1 cellular context compared by ENCODE assay signal in genomic region chr1:174075245-174075692, GRCh38.
A peak's percentile ranks its signal among the peaks of the same experiment; 100 is the strongest.
TF ChIP-seq lines count a peak whose summit lies in the region.

No MANE protein-coding gene starts in this region.

TF ChIP-seq in K562, 482 proteins besides CTCF, POLR2A, EP300 and RAD21 (continued from another document):
- TF ChIP-seq ZFP36 (IDR thresholded peaks at IDR 0.05; ENCODE audit: low read depth, low read length, partially characterized antibody) (no peak), FOXJ2 (tag; IDR thresholded peaks at IDR 0.05) (0 out of 2 replicates have a peak, but pooled peaks have one; percentile 16), AFF1 (IDR thresholded peaks at IDR 0.05; ENCODE audit: low read depth in 1 of 2, partially characterized antibody in 2 of 2) (no peak), SIN3B (IDR thresholded peaks at IDR 0.05; ENCODE audit: low read depth) (no peak), ZBTB1 (CRISPR knock-in tag; IDR thresholded peaks at IDR 0.05; ENCODE audit: borderline replicate concordance, low read depth) (no peak), LCOR (CRISPR knock-in tag; IDR thresholded peaks at IDR 0.05) (no peak), DPF2 (IDR thresholded peaks at IDR 0.05) (no peak), RCOR1 (IDR thresholded peaks at IDR 0.05; ENCODE audit: borderline replicate concordance in 1 of 2, low read depth in 2 of 2, low read length in 2 of 2) (no peak), CXXC5 (CRISPR knock-in tag; IDR thresholded peaks at IDR 0.05) (peak; percentile 34; the same call in 1 of the 2 replicates), ZNF766 (CRISPR knock-in tag; conservative IDR thresholded peaks at IDR 0.05) (0 out of 2 replicates have a peak, but pooled peaks have one; percentile 32), ZNF586 (CRISPR knock-in tag; conservative IDR thresholded peaks at IDR 0.05) (no peak), BRF1 (IDR thresholded peaks at IDR 0.05; ENCODE audit: borderline replicate concordance, extremely low read depth, insufficient read length) (no peak), GMEB1 (CRISPR knock-in tag; IDR thresholded peaks at IDR 0.05) (no peak), DMBX1 (CRISPR knock-in tag; IDR thresholded peaks at IDR 0.05; ENCODE audit: borderline replicate concordance) (peak; percentile 29; the same call in 1 of the 2 replicates), TRIM24 (IDR thresholded peaks at IDR 0.05) (peak; percentile 64 to 78; a peak in 2 of 4 replicates), MYC (IDR thresholded peaks at IDR 0.05; ENCODE audit: low read depth, low read length) (peak; percentile 81), MYC (CRISPR knock-in tag; IDR thresholded peaks at IDR 0.05; ENCODE audit: borderline replicate concordance, low read depth) (no peak), FOXK1 (CRISPR knock-in tag; IDR thresholded peaks at IDR 0.05; ENCODE audit: borderline replicate concordance) (no peak), ZFP1 (CRISPR knock-in tag; IDR thresholded peaks at IDR 0.05) (no peak), CEBPG (CRISPR knock-in tag; IDR thresholded peaks at IDR 0.05) (peak; percentile 47; the same call in 1 of the 2 replicates), CEBPG (tag; conservative IDR thresholded peaks at IDR 0.05 in 1 of 2, IDR thresholded peaks at IDR 0.05 in 1 of 2) (peak in 1 of 2 experiments; percentile 82; a peak in 2 of 4 replicates), GABPB2 (CRISPR knock-in tag; conservative IDR thresholded peaks at IDR 0.05) (no peak), PHF21A (IDR thresholded peaks at IDR 0.05; ENCODE audit: borderline replicate concordance, low read depth) (no peak), L3MBTL2 (IDR thresholded peaks at IDR 0.05) (peak; percentile 42; the same call in 1 of the 2 replicates), MTF1 (CRISPR knock-in tag; IDR thresholded peaks at IDR 0.05; ENCODE audit: borderline replicate concordance) (no peak), ZNF146 (CRISPR knock-in tag; IDR thresholded peaks at IDR 0.05; ENCODE audit: unreplicated experiment) (no peak), SMARCE1 (IDR thresholded peaks at IDR 0.05) (no peak), ZNF140 (CRISPR knock-in tag; IDR thresholded peaks at IDR 0.05) (no peak), SP1 (CRISPR knock-in tag; IDR thresholded peaks at IDR 0.05) (no peak), EP400 (IDR thresholded peaks at IDR 0.05) (peak; percentile 63; the same call in 1 of the 2 replicates), HNRNPL (IDR thresholded peaks at IDR 0.05; ENCODE audit: low read depth, low read length) (no peak), ZNF395 (CRISPR knock-in tag; IDR thresholded peaks at IDR 0.05) (peak; percentile 27; the same call in 1 of the 2 replicates), ZKSCAN1 (IDR thresholded peaks at IDR 0.05; ENCODE audit: low read depth, low read length) (no peak), ARID3A (IDR thresholded peaks at IDR 0.05; ENCODE audit: borderline replicate concordance, low read depth, low read length) (no peak)
- TF ChIP-seq, protein P1, sequence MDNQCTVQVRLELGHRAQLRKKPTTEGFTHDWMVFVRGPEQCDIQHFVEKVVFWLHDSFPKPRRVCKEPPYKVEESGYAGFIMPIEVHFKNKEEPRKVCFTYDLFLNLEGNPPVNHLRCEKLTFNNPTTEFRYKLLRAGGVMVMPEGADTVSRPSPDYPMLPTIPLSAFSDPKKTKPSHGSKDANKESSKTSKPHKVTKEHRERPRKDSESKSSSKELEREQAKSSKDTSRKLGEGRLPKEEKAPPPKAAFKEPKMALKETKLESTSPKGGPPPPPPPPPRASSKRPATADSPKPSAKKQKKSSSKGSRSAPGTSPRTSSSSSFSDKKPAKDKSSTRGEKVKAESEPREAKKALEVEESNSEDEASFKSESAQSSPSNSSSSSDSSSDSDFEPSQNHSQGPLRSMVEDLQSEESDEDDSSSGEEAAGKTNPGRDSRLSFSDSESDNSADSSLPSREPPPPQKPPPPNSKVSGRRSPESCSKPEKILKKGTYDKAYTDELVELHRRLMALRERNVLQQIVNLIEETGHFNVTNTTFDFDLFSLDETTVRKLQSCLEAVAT (IDR thresholded peaks at IDR 0.05): no peak
- TF ChIP-seq, protein P2, sequence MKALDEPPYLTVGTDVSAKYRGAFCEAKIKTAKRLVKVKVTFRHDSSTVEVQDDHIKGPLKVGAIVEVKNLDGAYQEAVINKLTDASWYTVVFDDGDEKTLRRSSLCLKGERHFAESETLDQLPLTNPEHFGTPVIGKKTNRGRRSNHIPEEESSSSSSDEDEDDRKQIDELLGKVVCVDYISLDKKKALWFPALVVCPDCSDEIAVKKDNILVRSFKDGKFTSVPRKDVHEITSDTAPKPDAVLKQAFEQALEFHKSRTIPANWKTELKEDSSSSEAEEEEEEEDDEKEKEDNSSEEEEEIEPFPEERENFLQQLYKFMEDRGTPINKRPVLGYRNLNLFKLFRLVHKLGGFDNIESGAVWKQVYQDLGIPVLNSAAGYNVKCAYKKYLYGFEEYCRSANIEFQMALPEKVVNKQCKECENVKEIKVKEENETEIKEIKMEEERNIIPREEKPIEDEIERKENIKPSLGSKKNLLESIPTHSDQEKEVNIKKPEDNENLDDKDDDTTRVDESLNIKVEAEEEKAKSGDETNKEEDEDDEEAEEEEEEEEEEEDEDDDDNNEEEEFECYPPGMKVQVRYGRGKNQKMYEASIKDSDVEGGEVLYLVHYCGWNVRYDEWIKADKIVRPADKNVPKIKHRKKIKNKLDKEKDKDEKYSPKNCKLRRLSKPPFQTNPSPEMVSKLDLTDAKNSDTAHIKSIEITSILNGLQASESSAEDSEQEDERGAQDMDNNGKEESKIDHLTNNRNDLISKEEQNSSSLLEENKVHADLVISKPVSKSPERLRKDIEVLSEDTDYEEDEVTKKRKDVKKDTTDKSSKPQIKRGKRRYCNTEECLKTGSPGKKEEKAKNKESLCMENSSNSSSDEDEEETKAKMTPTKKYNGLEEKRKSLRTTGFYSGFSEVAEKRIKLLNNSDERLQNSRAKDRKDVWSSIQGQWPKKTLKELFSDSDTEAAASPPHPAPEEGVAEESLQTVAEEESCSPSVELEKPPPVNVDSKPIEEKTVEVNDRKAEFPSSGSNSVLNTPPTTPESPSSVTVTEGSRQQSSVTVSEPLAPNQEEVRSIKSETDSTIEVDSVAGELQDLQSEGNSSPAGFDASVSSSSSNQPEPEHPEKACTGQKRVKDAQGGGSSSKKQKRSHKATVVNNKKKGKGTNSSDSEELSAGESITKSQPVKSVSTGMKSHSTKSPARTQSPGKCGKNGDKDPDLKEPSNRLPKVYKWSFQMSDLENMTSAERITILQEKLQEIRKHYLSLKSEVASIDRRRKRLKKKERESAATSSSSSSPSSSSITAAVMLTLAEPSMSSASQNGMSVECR (CRISPR knock-in tag; IDR thresholded peaks at IDR 0.05): no peak
- TF ChIP-seq, protein P3, sequence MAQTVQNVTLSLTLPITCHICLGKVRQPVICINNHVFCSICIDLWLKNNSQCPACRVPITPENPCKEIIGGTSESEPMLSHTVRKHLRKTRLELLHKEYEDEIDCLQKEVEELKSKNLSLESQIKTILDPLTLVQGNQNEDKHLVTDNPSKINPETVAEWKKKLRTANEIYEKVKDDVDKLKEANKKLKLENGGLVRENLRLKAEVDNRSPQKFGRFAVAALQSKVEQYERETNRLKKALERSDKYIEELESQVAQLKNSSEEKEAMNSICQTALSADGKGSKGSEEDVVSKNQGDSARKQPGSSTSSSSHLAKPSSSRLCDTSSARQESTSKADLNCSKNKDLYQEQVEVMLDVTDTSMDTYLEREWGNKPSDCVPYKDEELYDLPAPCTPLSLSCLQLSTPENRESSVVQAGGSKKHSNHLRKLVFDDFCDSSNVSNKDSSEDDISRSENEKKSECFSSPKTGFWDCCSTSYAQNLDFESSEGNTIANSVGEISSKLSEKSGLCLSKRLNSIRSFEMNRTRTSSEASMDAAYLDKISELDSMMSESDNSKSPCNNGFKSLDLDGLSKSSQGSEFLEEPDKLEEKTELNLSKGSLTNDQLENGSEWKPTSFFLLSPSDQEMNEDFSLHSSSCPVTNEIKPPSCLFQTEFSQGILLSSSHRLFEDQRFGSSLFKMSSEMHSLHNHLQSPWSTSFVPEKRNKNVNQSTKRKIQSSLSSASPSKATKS (CRISPR knock-in tag; IDR thresholded peaks at IDR 0.05): no peak
